ENCODE assay signal across 8 cellular contexts in genomic region chr6:15770347-15771143, GRCh38.
DNase-seq lines count a peak whose midpoint lies in the region; ATAC-seq, FAIRE-seq and TF ChIP-seq lines count a peak whose summit lies in the region.

No MANE protein-coding gene starts in this region.

- H3K14ac ChIP-seq in H1 (ENCODE audit: insufficient read length) = no peak overlapping the region

- no peak overlapping the region for H2AK5ac ChIP-seq in H1 (ENCODE audit: low read depth, low read length)

- no peak overlapping the region for H3K9ac ChIP-seq in H1 (replicated peaks in 1 of 4; ENCODE audit: extremely low read depth in 1 of 4, low read depth in 3 of 4, low read length in 3 of 4)

- no peak overlapping the region for H2BK120ac ChIP-seq in H1 (replicated peaks; ENCODE audit: low read depth, low read length)

- TF ChIP-seq EP300 in H1 (IDR thresholded peaks at IDR 0.05; ENCODE audit: borderline replicate concordance in 1 of 2, low read depth in 2 of 2, low read length in 2 of 2) = no peak

- peak; percentile 87 for ATAC-seq in GM19463 (IDR thresholded peaks at IDR 0.05; ENCODE audit: unreplicated experiment)
- peak; percentile 61 for ATAC-seq in HG03469 (IDR thresholded peaks at IDR 0.05; ENCODE audit: unreplicated experiment)

- no peak for TF ChIP-seq POLR2A in H1 (IDR thresholded peaks at IDR 0.05; ENCODE audit: control extremely low read depth in 1 of 2, low read depth in 2 of 2, low read length in 2 of 2)

- H3K56ac ChIP-seq in H1 (replicated peaks; ENCODE audit: insufficient read length, low read depth, low read length) = no peak overlapping the region

- H2BK5ac ChIP-seq in H1 (ENCODE audit: low read depth, low read length) = no peak overlapping the region

- H3K79me1 ChIP-seq in H1 (ENCODE audit: low read depth, low read length) = no peaks in the 10 kb centered on the region

- DNase-seq in H1 (ENCODE audit: low read depth in 1 of 2, low spot score in 2 of 2) (no peak), superior temporal gyrus (ENCODE audit: extremely low spot score) (no peak), C1 segment of cervical spinal cord (lab: John Stamatoyannopoulos, UW) (no peak), medulla oblongata (ENCODE audit: extremely low spot score) (no peak), caudate nucleus (lab: John Stamatoyannopoulos, UW) (no peak)

- no peaks in the 10 kb centered on the region for H3K4me1 ChIP-seq in H1 (replicated peaks in 1 of 4; ENCODE audit: control insufficient read depth in 3 of 4, insufficient read depth in 4 of 4, low read length in 3 of 4)

- CTCF ChIA-PET in H1 (lab: Charles Lee; ENCODE audit: partially characterized antibody) = interaction anchor here (0.5 kb wide), 1 partner anchor 699 kb away, joined by 3 read pairs; no protein-coding TSS in a partner anchor

- no peak overlapping the region for H2AFZ ChIP-seq in H1 (ENCODE audit: low read length)

- no peaks in the 10 kb centered on the region for H3K23me2 ChIP-seq in H1 (ENCODE audit: low read depth, low read length)

- 0 out of 2 replicates have a peak overlapping the region, but pooled peaks have one; percentile 61 for H2BK15ac ChIP-seq in H1 (ENCODE audit: low read length)

- no peaks in the 10 kb centered on the region for H4K20me1 ChIP-seq in H1 (replicated peaks in 1 of 2; ENCODE audit: control insufficient read depth in 1 of 2, insufficient read depth in 2 of 2, low read length in 2 of 2)

- no peaks in the 10 kb centered on the region for H3K79me2 ChIP-seq in H1 (ENCODE audit: control insufficient read depth in 1 of 2, insufficient read depth in 2 of 2, low read length in 2 of 2)

- no peak for TF ChIP-seq RAD21 in H1 (IDR thresholded peaks at IDR 0.05 in 1 of 2, conservative IDR thresholded peaks at IDR 0.05 in 1 of 2; ENCODE audit: low read depth in 2 of 2, low read length in 2 of 2)

- no peak overlapping the region for H3K4me3 ChIP-seq in H1 (ENCODE audit: extremely low read depth in 1 of 4, insufficient read depth in 2 of 4, low read depth in 3 of 4, low read length in 4 of 4)

- H3K4me2 ChIP-seq in H1 (ENCODE audit: insufficient read depth in 1 of 2, low read depth in 2 of 2, low read length in 2 of 2) = no peak overlapping the region

- no peak overlapping the region for H4K8ac ChIP-seq in H1 (ENCODE audit: extremely low read depth, insufficient read depth, low read length)

- no peak overlapping the region for H3K23ac ChIP-seq in H1 (ENCODE audit: insufficient read length)

- H3K27me3 ChIP-seq in H1 (replicated peaks in 1 of 4; ENCODE audit: control insufficient read depth in 3 of 4, extremely low read depth in 1 of 4, insufficient read depth in 3 of 4, low read length in 3 of 4) = no peaks in the 10 kb centered on the region

- no peak for FAIRE-seq in H1 (lab: Jason Lieb, UNC)

- no peak overlapping the region for H4K5ac ChIP-seq in H1 (ENCODE audit: insufficient read length, low read depth, low read length)

- WGBS in H1 (ENCODE audit: extremely low coverage in 1 of 2, insufficient coverage in 1 of 2, insufficient read length in 1 of 2, insufficient replicate concordance in 2 of 2, low coverage in 1 of 2, low lambda C conversion rate in 2 of 2, missing lambda C conversion rate in 1 of 2), 2 experiments = 87% methylated on average over 4 of the region's 4 CpGs; no CpG with 5 or more reads in 1 of the 2 experiments

- no peak overlapping the region for H3K18ac ChIP-seq in H1 (ENCODE audit: extremely low read depth, low read length)

- no peak overlapping the region for H2BK12ac ChIP-seq in H1 (ENCODE audit: low read depth, low read length)

- H3K27ac ChIP-seq in H1 (ENCODE audit: low read depth, low read length) (no peak overlapping the region), caudate nucleus (ENCODE audit: low read depth, low read length) (no peak overlapping the region)

- peak; percentile 32 for TF ChIP-seq CTCF in GM12873 (IDR thresholded peaks at IDR 0.05; ENCODE audit: insufficient read depth, low read depth, low read length, missing control alignments)
- TF ChIP-seq CTCF in H1 (IDR thresholded peaks at IDR 0.05; ENCODE audit: control extremely low read depth in 1 of 3, insufficient read depth in 1 of 3, low read depth in 1 of 3, low read length in 3 of 3) = no peak

- POLR2A ChIA-PET in H1 (lab: Charles Lee; ENCODE audit: partially characterized antibody) = no interaction called here

- H3K4ac ChIP-seq in H1 (replicated peaks; ENCODE audit: insufficient read length, low read depth, low read length) = no peak overlapping the region

- H2BK20ac ChIP-seq in H1 (ENCODE audit: low read length) = no peak overlapping the region

- H4K91ac ChIP-seq in H1 (replicated peaks; ENCODE audit: insufficient read length, low read length) = no peak overlapping the region

- H3K36me3 ChIP-seq in H1 (ENCODE audit: control insufficient read depth in 2 of 4, insufficient read depth in 4 of 4, low read length in 3 of 4) = no peaks in the 10 kb centered on the region

- no peaks in the 10 kb centered on the region for H3K9me3 ChIP-seq in H1 (ENCODE audit: insufficient read depth in 2 of 2, low read depth in 1 of 2, low read length in 1 of 2)

TF ChIP-seq in H1, 55 proteins besides CTCF, POLR2A, EP300 and RAD21:
- TF ChIP-seq E2F6 (IDR thresholded peaks at IDR 0.05) (no peak), KDM1A (IDR thresholded peaks at IDR 0.05; ENCODE audit: borderline replicate concordance, low read length) (no peak), CHD1 (IDR thresholded peaks at IDR 0.05; ENCODE audit: low read depth, low read length) (no peak), RBBP5 (IDR thresholded peaks at IDR 0.05; ENCODE audit: borderline replicate concordance, low read depth, low read length) (no peak), SUZ12 (IDR thresholded peaks at IDR 0.05; ENCODE audit: low read length) (no peak), EGR1 (IDR thresholded peaks at IDR 0.05; ENCODE audit: borderline replicate concordance, low read depth, low read length) (no peak), NANOG (IDR thresholded peaks at IDR 0.05; ENCODE audit: insufficient read depth, low read depth, low read length, poor library complexity, severe bottlenecking) (no peak), MAFK (IDR thresholded peaks at IDR 0.05; ENCODE audit: low read depth, low read length) (no peak), USF2 (IDR thresholded peaks at IDR 0.05; ENCODE audit: low read length) (no peak), TCF12 (IDR thresholded peaks at IDR 0.05; ENCODE audit: low read depth, low read length) (no peak), CHD2 (IDR thresholded peaks at IDR 0.05; ENCODE audit: low read length) (no peak), CBX5 (IDR thresholded peaks at IDR 0.05; ENCODE audit: low read depth, low read length) (no peak), TEAD4 (IDR thresholded peaks at IDR 0.05; ENCODE audit: low read depth, low read length) (no peak), TAF1 (IDR thresholded peaks at IDR 0.05; ENCODE audit: low read depth, low read length) (no peak), NRF1 (IDR thresholded peaks at IDR 0.05; ENCODE audit: low read depth, low read length) (no peak), MAX (IDR thresholded peaks at IDR 0.05) (no peak), SIX5 (IDR thresholded peaks at IDR 0.05; ENCODE audit: low read depth, low read length) (no peak), KDM4A (IDR thresholded peaks at IDR 0.05; ENCODE audit: low read depth, low read length, severe bottlenecking) (no peak)
